ENCODE assay signal across 8 cellular contexts in genomic region chr11:61679893-61680621, GRCh38. TPM values are rescaled to one million over a fixed set of nuclear protein-coding genes. Genes with fewer than 3 reads are reported as not detected.
A peak's percentile ranks its signal among the peaks of the same experiment; 100 is the strongest.
DNase-seq lines count a peak whose midpoint lies in the region; ATAC-seq and TF ChIP-seq lines count a peak whose summit lies in the region.

Gene DAGLA (plus strand): TSS chr11:61680391. CDS start chr11:61720156, 39,765 bp downstream.

- peak; percentile 99 for TF ChIP-seq CTCF in C4-2B (conservative IDR thresholded peaks at IDR 0.05)

- peaks cover 4% of the 10 kb centered on the region for H3K4me1 Mint-ChIP-seq in activated CD4-positive, alpha-beta memory T cell treated with anti-CD3 and anti-CD28 coated beads for 36 hours (ENCODE audit: low read depth)
- H3K4me1 Mint-ChIP-seq in memory B cell, result peaks cover 3% of the 10 kb centered on the region

- H3K4me3 Mint-ChIP-seq in activated CD4-positive, alpha-beta memory T cell treated with anti-CD3 and anti-CD28 coated beads for 36 hours, result peak within 1 kb of the TSS; percentile 31
- H3K4me3 Mint-ChIP-seq in memory B cell, result peak within 1 kb of the TSS; percentile 65

- intact Hi-C loops in activated CD4-positive, alpha-beta memory T cell treated with anti-CD3 and anti-CD28 coated beads for 36 hours (cut with micrococcal nuclease), result loop anchor here (1.0 kb wide), 1 partner anchor 53 kb away; no protein-coding TSS in a partner anchor

- H3K36me3 Mint-ChIP-seq in activated CD4-positive, alpha-beta memory T cell treated with anti-CD3 and anti-CD28 coated beads for 36 hours, result no peaks in the 10 kb centered on the region
- no peaks in the 10 kb centered on the region for H3K36me3 Mint-ChIP-seq in memory B cell

- CTCF ChIA-PET in activated CD4-positive, alpha-beta memory T cell treated with anti-CD3 and anti-CD28 coated beads for 36 hours (lab: Charles Lee), result interaction anchor here (1.0 to 4.5 kb wide), 4 partner anchors 14 to 149 kb away, joined by 3 to 59 read pairs (median 12); no protein-coding TSS in a partner anchor

- H3K9me3 Mint-ChIP-seq in activated CD4-positive, alpha-beta memory T cell treated with anti-CD3 and anti-CD28 coated beads for 36 hours, result no peaks in the 10 kb centered on the region
- H3K9me3 Mint-ChIP-seq in memory B cell, result no peaks in the 10 kb centered on the region

- peak; percentile 57 for ATAC-seq in GM21825 (IDR thresholded peaks at IDR 0.05; ENCODE audit: unreplicated experiment)
- ATAC-seq in memory B cell (ENCODE audit: low read depth), result peak; percentile 80
- ATAC-seq in HG03175 (IDR thresholded peaks at IDR 0.05; ENCODE audit: unreplicated experiment), result no peak

- DNase-seq in NCI-H345 (lab: John Stamatoyannopoulos, UW) (peak; percentile 75), memory B cell (ENCODE audit: low spot score in 2 of 2) (peak; percentile 53 to 74)
- DNase-seq in activated CD4-positive, alpha-beta memory T cell treated with anti-CD3 and anti-CD28 coated beads for 36 hours, result peak; percentile 82
- DNase-seq in effector CD4-positive, alpha-beta T cell, result peak; percentile 70
- DNase-seq in stimulated activated CD4-positive, alpha-beta T cell treated with anti-CD3 and anti-CD28 coated beads, TNF-alpha, amount 100 ng/mL, for 48 hours (ENCODE audit: low read depth in 3 of 3), result peak; percentile 40 to 66 (median 59)

- POLR2A ChIA-PET in activated CD4-positive, alpha-beta memory T cell treated with anti-CD3 and anti-CD28 coated beads for 36 hours (lab: Charles Lee), result no interaction called here

- H3K27ac ChIP-seq in C4-2B, result peak within 1 kb of the TSS; percentile 75

- H3K27me3 Mint-ChIP-seq in activated CD4-positive, alpha-beta memory T cell treated with anti-CD3 and anti-CD28 coated beads for 36 hours, result peaks cover 11% of the 10 kb centered on the region
- H3K27me3 Mint-ChIP-seq in memory B cell, result peaks cover 14% of the 10 kb centered on the region

- H3K27ac Mint-ChIP-seq in activated CD4-positive, alpha-beta memory T cell treated with anti-CD3 and anti-CD28 coated beads for 36 hours, result no peak within 1 kb of the TSS
- H3K27ac Mint-ChIP-seq in memory B cell, result no peak within 1 kb of the TSS

RNA-seq across cellular contexts. Expression of gene DAGLA, which starts in this region (rescaled TPM):
- total RNA-seq in activated CD4-positive, alpha-beta memory T cell treated with anti-CD3 and anti-CD28 coated beads for 36 hours, result under 1 TPM; 0.12 to 0.15 TPM

Comparison
In these comparisons a context has a peak if more than half of its experiments do, and no peak if none do; other contexts are left out.
1. Peak in DNase-seq in activated CD4-positive, alpha-beta memory T cell treated with anti-CD3 and anti-CD28 coated beads for 36 hours; RNA of the gene not detected or under 1 TPM.